Comparison of ENCODE assay signal across 1 cellular context in genomic region chr12:131604146-131604844, GRCh38.
TF ChIP-seq lines count a peak whose summit lies in the region.

No MANE protein-coding gene starts in this region.

TF ChIP-seq in GM12878, 131 proteins besides CTCF, POLR2A, EP300 and RAD21 (continued from another document):
- TF ChIP-seq ZNF687 (IDR thresholded peaks at IDR 0.05): no peak
- 0 out of 3 replicates have a peak, but pooled peaks of 1 of the 2 experiments have one; percentile 6 for TF ChIP-seq EGR1 (IDR thresholded peaks at IDR 0.05; ENCODE audit: borderline replicate concordance in 1 of 2, low read depth in 2 of 2, low read length in 2 of 2)
- no peak for TF ChIP-seq RBBP5 (conservative IDR thresholded peaks at IDR 0.05)
- no peak for TF ChIP-seq POU2F2 (IDR thresholded peaks at IDR 0.05; ENCODE audit: borderline replicate concordance, low read depth, low read length)
- no peak for TF ChIP-seq NR2C1 (IDR thresholded peaks at IDR 0.05)
- no peak for TF ChIP-seq CEBPB (IDR thresholded peaks at IDR 0.05; ENCODE audit: borderline replicate concordance in 1 of 2, low read depth in 2 of 2, low read length in 2 of 2)
- no peak for TF ChIP-seq ZNF622 (IDR thresholded peaks at IDR 0.05)
- TF ChIP-seq NFIC (IDR thresholded peaks at IDR 0.05; ENCODE audit: low read depth, low read length): 0 out of 2 replicates have a peak, but pooled peaks have one; percentile 13
- TF ChIP-seq ELK1 (IDR thresholded peaks at IDR 0.05; ENCODE audit: low read depth, low read length): no peak
- no peak for TF ChIP-seq TCF12 (IDR thresholded peaks at IDR 0.05; ENCODE audit: low read depth, low read length)
- no peak for TF ChIP-seq E2F4 (IDR thresholded peaks at IDR 0.05; ENCODE audit: low read depth, low read length)
- no peak for TF ChIP-seq GATAD2B (conservative IDR thresholded peaks at IDR 0.05; ENCODE audit: low read depth)
- no peak for TF ChIP-seq ASH2L (IDR thresholded peaks at IDR 0.05; ENCODE audit: borderline replicate concordance, low read depth)
- no peak for TF ChIP-seq ZNF217 (IDR thresholded peaks at IDR 0.05)
- TF ChIP-seq ZBED1 (IDR thresholded peaks at IDR 0.05; ENCODE audit: borderline replicate concordance): no peak
- TF ChIP-seq ZBTB4 (CRISPR knock-in tag; IDR thresholded peaks at IDR 0.05): no peak
- TF ChIP-seq HDAC6 (IDR thresholded peaks at IDR 0.05; ENCODE audit: unreplicated experiment): no peak
- TF ChIP-seq NRF1 (conservative IDR thresholded peaks at IDR 0.05; ENCODE audit: low read depth, low read length): no peak
- TF ChIP-seq RELA (IDR thresholded peaks at IDR 0.05; ENCODE audit: borderline replicate concordance, partially characterized antibody): no peak
- TF ChIP-seq KLF5 (IDR thresholded peaks at IDR 0.05; ENCODE audit: partially characterized antibody): no peak
- no peak for TF ChIP-seq BCLAF1 (IDR thresholded peaks at IDR 0.05)
- TF ChIP-seq YY1 (IDR thresholded peaks at IDR 0.05; ENCODE audit: low read depth, low read length): no peak
- TF ChIP-seq DPF2 (IDR thresholded peaks at IDR 0.05): no peak
- TF ChIP-seq NR2F1 (conservative IDR thresholded peaks at IDR 0.05): no peak
- TF ChIP-seq RUNX3 (IDR thresholded peaks at IDR 0.05; ENCODE audit: low read length): peak; percentile 87
- TF ChIP-seq CBFB (IDR thresholded peaks at IDR 0.05; ENCODE audit: low read depth): peak; percentile 51; the same call in 1 of the 2 replicates
- no peak for TF ChIP-seq ZBTB11 (CRISPR knock-in tag; IDR thresholded peaks at IDR 0.05)
